8 cellular contexts compared by ENCODE assay signal in genomic region chr5:168114444-168115017, GRCh38.
A peak's percentile ranks its signal among the peaks of the same experiment; 100 is the strongest.
DNase-seq lines count a peak whose midpoint lies in the region; ATAC-seq and TF ChIP-seq lines count a peak whose summit lies in the region.

No MANE protein-coding gene starts in this region.

- no peaks in the 10 kb centered on the region for H3K36me3 ChIP-seq in cardiac muscle cell

- no peak overlapping the region for H3K27ac ChIP-seq in cardiac muscle cell

- peak; percentile 75 for TF ChIP-seq CTCF in cardiac muscle cell (IDR thresholded peaks at IDR 0.05; ENCODE audit: low read depth, low read length)

- H3K4me3 ChIP-seq in cardiac muscle cell, result no peak overlapping the region

- H3K27me3 ChIP-seq in cardiac muscle cell, result no peaks in the 10 kb centered on the region

- H3K9me3 ChIP-seq in cardiac muscle cell (ENCODE audit: low read depth), result no peaks in the 10 kb centered on the region

- H3K4me1 ChIP-seq in cardiac muscle cell (ENCODE audit: low read depth), result peaks cover 4% of the 10 kb centered on the region

- ATAC-seq in GM19328 (IDR thresholded peaks at IDR 0.05; ENCODE audit: unreplicated experiment) (peak; percentile 71), HG03139 (IDR thresholded peaks at IDR 0.05; ENCODE audit: unreplicated experiment) (peak; percentile 88)

- DNase-seq in DMS53 treated with DMSO at 0.1 percent for 48 hours (lab: John Stamatoyannopoulos, UW; ENCODE audit: unreplicated experiment) (peak; percentile 82), NCI-H526 (lab: John Stamatoyannopoulos, UW) (peak; percentile 47 to 75), cardiac muscle cell (ENCODE audit: low read depth in 1 of 2, low spot score in 1 of 2) (peak; percentile 49 to 63), OCI-M2 (lab: John Stamatoyannopoulos, UW; ENCODE audit: unreplicated experiment) (no peak)
- DNase-seq in activated CD8-positive, alpha-beta memory T cell treated with anti-CD3 and anti-CD28 coated beads for 48 hours (ENCODE audit: low read depth in 2 of 3, low spot score in 2 of 3), result peak; percentile 4 to 23 (median 4)
- peak; percentile 42 for DNase-seq in stimulated activated CD4-positive, alpha-beta T cell treated with anti-CD3 and anti-CD28 coated beads, Interleukin-1b, Interleukin-23, amount 100 ng/mL, for 48 hours
